25 cellular contexts compared by ENCODE assay signal in the genomic region with DNA sequence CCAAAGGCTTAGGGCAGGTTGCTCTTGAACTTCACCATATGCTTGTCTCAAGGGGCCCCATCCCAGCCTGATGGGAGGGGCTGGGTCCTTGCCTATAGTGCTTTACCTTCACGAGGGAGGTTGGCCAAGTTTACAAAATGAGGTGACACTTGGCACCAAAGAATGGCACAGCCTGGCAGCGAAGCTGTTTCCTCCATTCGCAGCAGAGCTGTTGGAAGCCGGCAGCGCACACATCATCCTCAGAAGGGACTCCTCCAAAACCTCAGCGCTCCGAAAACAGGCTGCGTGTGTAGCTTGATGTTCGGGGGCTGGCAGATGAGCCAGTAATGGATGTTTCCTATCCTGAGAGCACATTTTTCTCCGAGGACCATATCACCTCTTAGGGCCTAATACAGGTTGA.
DNase-seq lines count a peak whose midpoint lies in the region; ATAC-seq, FAIRE-seq and TF ChIP-seq lines count a peak whose summit lies in the region.
"Had no signal": no experiment of that assay in that cellular context is flagged by ENCODE, and none has a peak within 500 bp of the region (broad histone marks: within the 10 kb centered on the region; RNA-seq: fewer than 3 reads in every experiment).

No MANE protein-coding gene starts in this region.

- H3K9me3 ChIP-seq in kidney (ENCODE audit: control insufficient read depth in 1 of 2, low read length in 2 of 2) (no peaks in the 10 kb centered on the region), MG63 (no peaks in the 10 kb centered on the region)
- H3K9me3 ChIP-seq: BE2C had no signal

- H3K4me1 ChIP-seq in kidney (ENCODE audit: control insufficient read depth in 1 of 2, insufficient read depth in 1 of 2, low read depth in 1 of 2, low read length in 2 of 2): no peaks in the 10 kb centered on the region
- H3K4me1 ChIP-seq: BE2C had no signal

- no peak overlapping the region for H3K9ac ChIP-seq in kidney (ENCODE audit: low read length in 2 of 2)
- H3K9ac ChIP-seq: BLaER1 had no signal

- no peak for FAIRE-seq in kidney (lab: Jason Lieb, UNC)
- FAIRE-seq: A204.1, G401.6, GM12891 had no signal

- H3K27ac Mint-ChIP-seq in nephron progenitor cell: peak overlapping the region; percentile 47
- H3K27ac Mint-ChIP-seq: CD14-positive monocyte; CD4-positive, alpha-beta memory T cell; CD4-positive, CD25-positive, alpha-beta regulatory T cell; CD8-positive, alpha-beta memory T cell had no signal

- ATAC-seq in HG02588 (IDR thresholded peaks at IDR 0.05; ENCODE audit: unreplicated experiment): no peak
- ATAC-seq in GM19324 (IDR thresholded peaks at IDR 0.05; ENCODE audit: low FRiP score, unreplicated experiment): no peak
- ATAC-seq in GM19023 (IDR thresholded peaks at IDR 0.05; ENCODE audit: unreplicated experiment): no peak

- TF ChIP-seq CTCF in kidney (IDR thresholded peaks at IDR 0.05; ENCODE audit: borderline replicate concordance, extremely low read depth, insufficient read depth) (no peak), nephron progenitor cell (IDR thresholded peaks at IDR 0.05) (no peak)

- no peak overlapping the region for H3K27ac ChIP-seq in kidney (ENCODE audit: low read depth in 2 of 2, low read length in 2 of 2)
- H3K27ac ChIP-seq: BLaER1 had no signal

- peaks cover 5% of the 10 kb centered on the region for H3K27me3 Mint-ChIP-seq in nephron progenitor cell (ENCODE audit: low read depth, poor library complexity)
- H3K27me3 Mint-ChIP-seq: CD4-positive, CD25-positive, alpha-beta regulatory T cell had no signal

- peaks cover 24% of the 10 kb centered on the region for H3K36me3 Mint-ChIP-seq in nephron progenitor cell (ENCODE audit: low read depth)
- H3K36me3 Mint-ChIP-seq: CD14-positive monocyte; CD4-positive, alpha-beta memory T cell; CD4-positive, CD25-positive, alpha-beta regulatory T cell; CD8-positive, alpha-beta memory T cell had no signal

- H3K36me3 ChIP-seq in kidney (ENCODE audit: control insufficient read depth in 1 of 2, insufficient read depth in 2 of 2, low read length in 2 of 2) (no peaks in the 10 kb centered on the region), MG63 (no peaks in the 10 kb centered on the region)
- H3K36me3 ChIP-seq: BE2C, BLaER1 had no signal

- peak; percentile 64 for DNase-seq in cerebellar cortex (ENCODE audit: low spot score)
- DNase-seq in kidney: peak; percentile 43
- DNase-seq in nephron progenitor cell: no peak
- no peak for DNase-seq in MG63
- DNase-seq: 8988T; ACHN; BE2C; CD4-positive, alpha-beta memory T cell; CD4-positive, CD25-positive, alpha-beta regulatory T cell; CD8-positive, alpha-beta memory T cell; COR-L47; DMS 273 treated with DMSO at 0.1 percent for 48 hours; DMS153; DMS53; DND-41; EL; GF-D8 had no signal

- H3K4me1 Mint-ChIP-seq in nephron progenitor cell: peaks cover 34% of the 10 kb centered on the region
- H3K4me1 Mint-ChIP-seq: CD4-positive, alpha-beta memory T cell; CD4-positive, CD25-positive, alpha-beta regulatory T cell; CD8-positive, alpha-beta memory T cell had no signal

- H3K4me3 ChIP-seq in kidney (ENCODE audit: low read length in 2 of 2) (no peak overlapping the region), MG63 (no peak overlapping the region)
- H3K4me3 ChIP-seq: BLaER1 had no signal

- intact Hi-C loops in kidney (cut with DNase I): no loop called here

- H3K27me3 ChIP-seq in MG63: no peaks in the 10 kb centered on the region
- H3K27me3 ChIP-seq: BE2C, BLaER1 had no signal

- no peak overlapping the region for H3K4me3 Mint-ChIP-seq in nephron progenitor cell
- H3K4me3 Mint-ChIP-seq: CD14-positive monocyte; CD4-positive, alpha-beta memory T cell; CD4-positive, CD25-positive, alpha-beta regulatory T cell; CD8-positive, alpha-beta memory T cell had no signal

- peaks cover 4% of the 10 kb centered on the region for H3K9me3 Mint-ChIP-seq in nephron progenitor cell

Comparison
In these comparisons a context has a peak if more than half of its experiments do, and no peak if none do; other contexts are left out.
1. DNase-seq: peak in cerebellar cortex (single experiment) and kidney (single experiment); none in nephron progenitor cell (single experiment) and MG63 (single experiment).